In genomic region chr4:53490161-53490915, GRCh38 we compare ENCODE assay signal across 13 cellular contexts.
DNase-seq lines count a peak whose midpoint lies in the region; ATAC-seq and TF ChIP-seq lines count a peak whose summit lies in the region.
"Had no signal": no experiment of that assay in that cellular context is flagged by ENCODE, and none has a peak within 500 bp of the region (broad histone marks: within the 10 kb centered on the region; RNA-seq: fewer than 3 reads in every experiment).

No MANE protein-coding gene starts in this region.

- peaks cover 3% of the 10 kb centered on the region; the same call in 1 of the 2 replicates for H3K9me1 ChIP-seq in IMR-90 (ENCODE audit: insufficient read depth, low read length)

- no peaks in the 10 kb centered on the region for H3K79me1 ChIP-seq in IMR-90 (ENCODE audit: low read depth in 1 of 2, low read length in 2 of 2)
- no peaks in the 10 kb centered on the region for H3K79me1 ChIP-seq in mesenchymal stem cell (replicated peaks; ENCODE audit: low read length, poor library complexity, severe bottlenecking)

- peak overlapping the region; percentile 51 for H3K14ac ChIP-seq in IMR-90 (replicated peaks; ENCODE audit: low read depth, low read length)
- no peak overlapping the region for H3K14ac ChIP-seq in mesenchymal stem cell (ENCODE audit: low read length in 2 of 2)

- H3K36me3 ChIP-seq in IMR-90 (ENCODE audit: control insufficient read depth, insufficient read depth, low read length) (no peaks in the 10 kb centered on the region), colonic mucosa (no peaks in the 10 kb centered on the region), mesenchymal stem cell (ENCODE audit: control insufficient read depth in 1 of 2, insufficient read depth in 2 of 2, low read depth in 1 of 2, low read length in 2 of 2) (no peaks in the 10 kb centered on the region), uterus (no peaks in the 10 kb centered on the region), Peyer's patch (no peaks in the 10 kb centered on the region)
- H3K36me3 ChIP-seq: BLaER1 treated with 17β-estradiol and CSF1 and Interleukin-3, amounts not matched to agents 10 nM and 100 nM; gastroesophageal sphincter; neutrophil had no signal

- CTCF ChIA-PET in IMR-90 (lab: Yijun Ruan, JAX): interaction anchor here (0.6 to 2.2 kb wide), 9 partner anchors 10 to 903 kb away, joined by 3 to 9 read pairs (median 3); no protein-coding TSS in a partner anchor

- H2BK15ac ChIP-seq in IMR-90 (ENCODE audit: low read depth, low read length) (peak overlapping the region; percentile 94), mesenchymal stem cell (ENCODE audit: low read depth, poor library complexity, severe bottlenecking) (no peak overlapping the region)

- peak overlapping the region; percentile 85 for H4K5ac ChIP-seq in IMR-90 (ENCODE audit: low read depth, low read length)

- H3K4ac ChIP-seq in IMR-90 (ENCODE audit: low read depth, low read length): peak overlapping the region; percentile 62; the same call in 1 of the 2 replicates
- no peak overlapping the region for H3K4ac ChIP-seq in mesenchymal stem cell (ENCODE audit: low read depth in 1 of 2, low read length in 2 of 2)

- no peak for TF ChIP-seq RAD21 in IMR-90 (IDR thresholded peaks at IDR 0.05; ENCODE audit: low read length)

- peak overlapping the region; percentile 43; the same call in 1 of the 2 replicates for H3K56ac ChIP-seq in IMR-90 (ENCODE audit: extremely low read depth, insufficient read depth, low read length)

- H2BK12ac ChIP-seq in mesenchymal stem cell (ENCODE audit: low read length in 2 of 2): no peak overlapping the region

- POLR2A ChIA-PET in IMR-90 (lab: Charles Lee; ENCODE audit: unreplicated experiment): interaction anchor here (0.5 kb wide), 1 partner anchor 53 kb away, joined by 3 read pairs; no protein-coding TSS in a partner anchor

- peaks cover 11% of the 10 kb centered on the region for H3K4me1 ChIP-seq in IMR-90 (ENCODE audit: control insufficient read depth, insufficient read depth, low read length)
- H3K4me1 ChIP-seq in colonic mucosa: no peaks in the 10 kb centered on the region
- no peaks in the 10 kb centered on the region for H3K4me1 ChIP-seq in mesenchymal stem cell (ENCODE audit: control insufficient read depth, insufficient read depth, low read depth, low read length)
- peaks cover 0 to 2% of the 10 kb centered on the region in 2 donors for H3K4me1 ChIP-seq in uterus
- no peaks in the 10 kb centered on the region for H3K4me1 ChIP-seq in Peyer's patch
- H3K4me1 ChIP-seq: gastroesophageal sphincter had no signal

- H2AK5ac ChIP-seq in IMR-90 (ENCODE audit: low read depth, low read length) (no peak overlapping the region), mesenchymal stem cell (ENCODE audit: low read length, severe bottlenecking) (no peak overlapping the region)

- H3K23ac ChIP-seq in IMR-90 (ENCODE audit: low read depth, low read length) (peak overlapping the region; percentile 52; the same call in 1 of the 2 replicates), mesenchymal stem cell (ENCODE audit: low read length in 2 of 2) (no peak overlapping the region)

- peak overlapping the region; percentile 64 for H2BK5ac ChIP-seq in IMR-90 (ENCODE audit: low read depth, low read length, poor library complexity, severe bottlenecking)
- H2BK5ac ChIP-seq in mesenchymal stem cell (ENCODE audit: low read depth, low read length, poor library complexity, severe bottlenecking): no peak overlapping the region

- H3K4me3 ChIP-seq in IMR-90 (ENCODE audit: insufficient read depth, low read depth, low read length) (no peak overlapping the region), colonic mucosa (no peak overlapping the region), mesenchymal stem cell (ENCODE audit: insufficient read depth in 1 of 2, low read depth in 1 of 2, low read length in 2 of 2) (no peak overlapping the region), uterus (no peak overlapping the region), Peyer's patch (no peak overlapping the region)
- H3K4me3 ChIP-seq: BLaER1 treated with 17β-estradiol and CSF1 and Interleukin-3, amounts not matched to agents 10 nM and 100 nM; gastroesophageal sphincter had no signal

- H2BK20ac ChIP-seq in IMR-90 (ENCODE audit: low read depth, low read length): peak overlapping the region; percentile 86; the same call in 1 of the 2 replicates

- TF ChIP-seq CTCF in IMR-90 (conservative IDR thresholded peaks at IDR 0.05; ENCODE audit: low read depth, low read length): no peak
- TF ChIP-seq CTCF in colonic mucosa (IDR thresholded peaks at IDR 0.05): no peak
- TF ChIP-seq CTCF in uterus (IDR thresholded peaks at IDR 0.05): no peak
- no peak for TF ChIP-seq CTCF in Peyer's patch (IDR thresholded peaks at IDR 0.05)

- peak overlapping the region; percentile 66; the same call in 1 of the 2 replicates for H4K91ac ChIP-seq in IMR-90 (ENCODE audit: insufficient read depth, low read depth, low read length)
- no peak overlapping the region for H4K91ac ChIP-seq in mesenchymal stem cell (ENCODE audit: low read length)

- dilution Hi-C loops in IMR-90 (cut with HindIII; ENCODE audit: low sequenced_read_pairs, unreplicated experiment): no loop called here

- H3K4me2 ChIP-seq in IMR-90 (ENCODE audit: low read depth, low read length): peak overlapping the region; percentile 40; the same call in 1 of the 2 replicates
- no peak overlapping the region for H3K4me2 ChIP-seq in mesenchymal stem cell (ENCODE audit: low read length, poor library complexity, severe bottlenecking)
- H3K4me2 ChIP-seq: BLaER1 treated with 17β-estradiol and CSF1 and Interleukin-3, amounts not matched to agents 10 nM and 100 nM had no signal

- peak overlapping the region; percentile 80 to 92 for H4K8ac ChIP-seq in IMR-90 (ENCODE audit: low read depth in 2 of 2, low read length in 2 of 2)
- H4K8ac ChIP-seq in mesenchymal stem cell (ENCODE audit: low read length): no peak overlapping the region

- H3K9ac ChIP-seq in IMR-90 (ENCODE audit: low read depth, low read length) (peak overlapping the region; percentile 18; the same call in 1 of the 2 replicates), colonic mucosa (ENCODE audit: low read depth in 2 of 2, low read length in 2 of 2) (no peak overlapping the region), mesenchymal stem cell (ENCODE audit: low read length) (peak overlapping the region; percentile 86)
- H3K9ac ChIP-seq: BLaER1 treated with 17β-estradiol and CSF1 and Interleukin-3, amounts not matched to agents 10 nM and 100 nM had no signal

- WGBS in IMR-90 (ENCODE audit: extremely low coverage in 2 of 2, insufficient read length in 1 of 2), 2 experiments: no CpG with 5 or more reads among the region's 5 CpGs
- WGBS in mesenchymal stem cell: 78% methylated on average over 4 of the region's 5 CpGs

- peak; percentile 45 for DNase-seq in IMR-90
- DNase-seq in colonic mucosa: no peak
- DNase-seq in mesenchymal stem cell: peak; percentile 15
- DNase-seq in uterus: no peak
- DNase-seq in DMS114 treated with DMSO at 0.1 percent for 48 hours (lab: John Stamatoyannopoulos, UW; ENCODE audit: unreplicated experiment): no peak
- DNase-seq in Peyer's patch: no peak
- DNase-seq in NCI-H748 (lab: John Stamatoyannopoulos, UW; ENCODE audit: unreplicated experiment): no peak
- DNase-seq: activated CD4-positive, alpha-beta T cell treated with anti-CD3 and anti-CD28 coated beads, Interleukin-2, amount 10 ng/mL, durations not matched to agents 24 days and 14 days; activated CD8-positive, alpha-beta memory T cell treated with anti-CD3 and anti-CD28 coated beads, Interleukin-2, amount 50 U/mL, for 48 hours; activated gamma-delta T cell had no signal

- peak overlapping the region; percentile 92 for H3K18ac ChIP-seq in IMR-90 (ENCODE audit: low read depth, low read length)
- peak overlapping the region in 1 of 2 experiments; percentile 48 for H3K18ac ChIP-seq in mesenchymal stem cell (ENCODE audit: low read depth in 1 of 2, low read length in 2 of 2)

- in situ Hi-C loops in IMR-90 (cut with MboI; ENCODE audit: low sequenced_read_pairs): loop anchor here (10.0 kb wide), 1 partner anchor 734 kb away; the partner anchor contains the start of gene PDGFRA

- H2AFZ ChIP-seq in IMR-90 (replicated peaks; ENCODE audit: low read length, poor library complexity): no peak overlapping the region
- H2AFZ ChIP-seq in mesenchymal stem cell (ENCODE audit: low read depth, low read length): no peak overlapping the region

- peak; percentile 58 for ATAC-seq in IMR-90 (ENCODE audit: low read depth)

- no TSS peak for BruUV-seq in IMR-90 (replicated peaks; lab: Mats Ljungman, UMichigan)

- H3K27ac ChIP-seq in IMR-90 (ENCODE audit: insufficient read depth, low read length) (peak overlapping the region; percentile 91), colonic mucosa (peak overlapping the region; percentile 30), mesenchymal stem cell (ENCODE audit: low read length, poor library complexity, severe bottlenecking) (no peak overlapping the region), uterus (peak overlapping the region; percentile 26), Peyer's patch (no peak overlapping the region)
- H3K27ac ChIP-seq: BLaER1 treated with 17β-estradiol and CSF1 and Interleukin-3, amounts not matched to agents 10 nM and 100 nM; gastroesophageal sphincter; neutrophil had no signal

- H3K9me3 ChIP-seq in IMR-90 (ENCODE audit: control insufficient read depth, insufficient read depth, low read length) (no peaks in the 10 kb centered on the region), colonic mucosa (no peaks in the 10 kb centered on the region), mesenchymal stem cell (ENCODE audit: control insufficient read depth, low read length) (no peaks in the 10 kb centered on the region), uterus (no peaks in the 10 kb centered on the region), Peyer's patch (no peaks in the 10 kb centered on the region)
- H3K9me3 ChIP-seq: BLaER1 treated with 17β-estradiol and CSF1 and Interleukin-3, amounts not matched to agents 10 nM and 100 nM; gastroesophageal sphincter; neutrophil had no signal

- no peaks in the 10 kb centered on the region for H4K20me1 ChIP-seq in IMR-90 (ENCODE audit: insufficient read depth, low read length)
- H4K20me1 ChIP-seq: BLaER1 treated with 17β-estradiol and CSF1 and Interleukin-3, amounts not matched to agents 10 nM and 100 nM had no signal

- no peak for TF ChIP-seq POLR2A in IMR-90 (IDR thresholded peaks at IDR 0.05; ENCODE audit: low read depth, low read length)
- TF ChIP-seq POLR2A in uterus (IDR thresholded peaks at IDR 0.05): no peak
- TF ChIP-seq POLR2A in Peyer's patch (IDR thresholded peaks at IDR 0.05): no peak

- intact Hi-C loops in IMR-90 (cut with micrococcal nuclease) (loop anchor here (2.0 to 10.0 kb wide), 4 partner anchors 87 to 736 kb away; no protein-coding TSS in a partner anchor), colonic mucosa (cut with DNase I) (loop anchor here (5.0 to 10.0 kb wide), 4 partner anchors 64 to 744 kb away; no protein-coding TSS in a partner anchor), uterus (cut with DNase I; ENCODE audit: low total_unique reads) (no loop called here)

- H3K27me3 ChIP-seq in IMR-90 (ENCODE audit: control insufficient read depth, insufficient read depth, low read length) (no peaks in the 10 kb centered on the region), colonic mucosa (no peaks in the 10 kb centered on the region), mesenchymal stem cell (ENCODE audit: control insufficient read depth in 1 of 2, insufficient read depth in 1 of 2, low read length in 2 of 2) (peaks cover 0 to 6% of the 10 kb centered on the region in 2 experiments), uterus (no peaks in the 10 kb centered on the region), Peyer's patch (no peaks in the 10 kb centered on the region)
- H3K27me3 ChIP-seq: BLaER1 treated with 17β-estradiol and CSF1 and Interleukin-3, amounts not matched to agents 10 nM and 100 nM had no signal

- H2BK120ac ChIP-seq in IMR-90 (ENCODE audit: low read depth, low read length) (peak overlapping the region; percentile 86), mesenchymal stem cell (ENCODE audit: low read depth, low read length) (peak overlapping the region; percentile 43)

- H2AK9ac ChIP-seq in IMR-90 (replicated peaks; ENCODE audit: low read depth, low read length, poor library complexity): no peak overlapping the region

Comparison
In these comparisons a context has a peak if more than half of its experiments do, and no peak if none do; other contexts are left out.
1. DNase-seq: peak in IMR-90 (single experiment) and mesenchymal stem cell (single experiment); none in colonic mucosa (single experiment), uterus (0 of 2), DMS114 treated with DMSO at 0.1 percent for 48 hours (single experiment), Peyer's patch (0 of 3) and NCI-H748 (single experiment).
2. H3K27ac ChIP-seq: peak in IMR-90 (single experiment), colonic mucosa (single experiment) and uterus (2 of 2); none in mesenchymal stem cell (single experiment) and Peyer's patch (0 of 4).
3. H3K9ac ChIP-seq: peak in IMR-90 (single experiment) and mesenchymal stem cell (single experiment); none in colonic mucosa (0 of 2).